ENCODE assay signal across 1 cellular context in genomic region chr6:2931970-2932748, GRCh38.
TF ChIP-seq lines count a peak whose summit lies in the region.

No MANE protein-coding gene starts in this region.

TF ChIP-seq in GM12878, 131 proteins besides CTCF, POLR2A, EP300 and RAD21 (continued from another document):
- TF ChIP-seq MYB (IDR thresholded peaks at IDR 0.05; ENCODE audit: borderline replicate concordance, low read depth, low read length) (no peak), IRF5 (IDR thresholded peaks at IDR 0.05; ENCODE audit: borderline replicate concordance) (no peak), CREM (IDR thresholded peaks at IDR 0.05; ENCODE audit: low read depth) (peak; percentile 36; the same call in 1 of the 2 replicates), SUZ12 (IDR thresholded peaks at IDR 0.05; ENCODE audit: unreplicated experiment) (no peak), EZH2 (IDR thresholded peaks at IDR 0.05; ENCODE audit: borderline replicate concordance, control insufficient read depth, low read depth, low read length) (no peak), SRF (IDR thresholded peaks at IDR 0.05; ENCODE audit: low read depth in 2 of 2, low read length in 2 of 2) (peak in 1 of 2 experiments; percentile 47; a peak in 1 of 4 replicates), PAX8 (IDR thresholded peaks at IDR 0.05) (no peak), MTA3 (IDR thresholded peaks at IDR 0.05; ENCODE audit: borderline replicate concordance, low read length) (no peak), TCF3 (IDR thresholded peaks at IDR 0.05; ENCODE audit: borderline replicate concordance, insufficient read depth, low read depth, low read length) (peak; percentile 93), TCF12 (IDR thresholded peaks at IDR 0.05; ENCODE audit: low read depth, low read length) (peak; percentile 82; the same call in 1 of the 2 replicates), SPI1 (IDR thresholded peaks at IDR 0.05; ENCODE audit: borderline replicate concordance, insufficient read depth, low read depth, low read length) (peak; percentile 48; the same call in 1 of the 2 replicates), CHD4 (IDR thresholded peaks at IDR 0.05) (no peak)
